1 cellular context compared by ENCODE assay signal in the genomic region with DNA sequence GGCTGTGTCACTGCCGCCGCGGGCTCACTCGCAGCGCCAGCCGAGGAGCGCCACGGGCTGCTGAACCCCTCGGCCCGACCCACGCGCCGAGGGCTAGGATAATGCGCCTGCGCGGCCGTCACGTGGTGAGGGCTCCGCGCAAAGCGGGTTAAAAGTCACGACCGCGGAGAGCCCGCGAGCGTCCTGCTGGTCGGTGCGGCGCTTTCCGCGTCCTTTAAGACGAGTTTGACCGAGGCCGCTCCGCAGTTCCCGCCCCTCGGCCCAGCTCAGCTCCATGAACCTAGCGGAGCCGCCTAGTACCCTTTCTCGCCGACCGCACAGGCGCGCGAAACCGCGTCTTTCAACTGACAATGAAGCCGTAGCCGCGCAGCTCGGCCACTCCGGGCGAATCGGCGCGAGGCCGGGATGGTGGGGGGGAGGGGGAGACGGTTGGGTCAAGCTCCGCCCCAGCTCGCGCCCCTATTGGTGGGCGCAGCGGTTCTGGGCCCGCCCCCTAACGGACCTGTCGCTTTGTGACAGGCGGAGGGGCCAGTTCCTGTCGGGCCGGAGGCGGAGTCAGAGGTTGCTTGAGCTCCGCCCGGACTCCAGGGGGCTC.
TF ChIP-seq lines count a peak whose summit lies in the region.

No MANE protein-coding gene starts in this region.

TF ChIP-seq in SK-N-SH, 30 proteins besides CTCF, POLR2A, EP300 and RAD21 (continued from another document):
- TF ChIP-seq, protein P1, sequence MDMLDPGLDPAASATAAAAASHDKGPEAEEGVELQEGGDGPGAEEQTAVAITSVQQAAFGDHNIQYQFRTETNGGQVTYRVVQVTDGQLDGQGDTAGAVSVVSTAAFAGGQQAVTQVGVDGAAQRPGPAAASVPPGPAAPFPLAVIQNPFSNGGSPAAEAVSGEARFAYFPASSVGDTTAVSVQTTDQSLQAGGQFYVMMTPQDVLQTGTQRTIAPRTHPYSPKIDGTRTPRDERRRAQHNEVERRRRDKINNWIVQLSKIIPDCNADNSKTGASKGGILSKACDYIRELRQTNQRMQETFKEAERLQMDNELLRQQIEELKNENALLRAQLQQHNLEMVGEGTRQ (IDR thresholded peaks at IDR 0.05; ENCODE audit: borderline replicate concordance, low read depth, low read length), result peak; percentile 84
- no peak for TF ChIP-seq NFIC (IDR thresholded peaks at IDR 0.05; ENCODE audit: borderline replicate concordance)
- peak; percentile 91 for TF ChIP-seq CHD2 (IDR thresholded peaks at IDR 0.05; ENCODE audit: low read length, partially characterized antibody)
- no peak for TF ChIP-seq GATA2 (CRISPR knock-in tag; IDR thresholded peaks at IDR 0.05)
- TF ChIP-seq, protein P2, sequence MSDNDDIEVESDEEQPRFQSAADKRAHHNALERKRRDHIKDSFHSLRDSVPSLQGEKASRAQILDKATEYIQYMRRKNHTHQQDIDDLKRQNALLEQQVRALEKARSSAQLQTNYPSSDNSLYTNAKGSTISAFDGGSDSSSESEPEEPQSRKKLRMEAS (IDR thresholded peaks at IDR 0.05; ENCODE audit: low read depth), result peak; percentile 95
- no peak; the same call in 1 of the 2 replicates for TF ChIP-seq FOXJ3 (CRISPR knock-in tag; IDR thresholded peaks at IDR 0.05)
- TF ChIP-seq GABPA (IDR thresholded peaks at IDR 0.05; ENCODE audit: low read depth), result no peak
- TF ChIP-seq ELF1 (IDR thresholded peaks at IDR 0.05), result 0 out of 2 replicates have a peak, but pooled peaks have one; percentile 8
- TF ChIP-seq, protein P3, sequence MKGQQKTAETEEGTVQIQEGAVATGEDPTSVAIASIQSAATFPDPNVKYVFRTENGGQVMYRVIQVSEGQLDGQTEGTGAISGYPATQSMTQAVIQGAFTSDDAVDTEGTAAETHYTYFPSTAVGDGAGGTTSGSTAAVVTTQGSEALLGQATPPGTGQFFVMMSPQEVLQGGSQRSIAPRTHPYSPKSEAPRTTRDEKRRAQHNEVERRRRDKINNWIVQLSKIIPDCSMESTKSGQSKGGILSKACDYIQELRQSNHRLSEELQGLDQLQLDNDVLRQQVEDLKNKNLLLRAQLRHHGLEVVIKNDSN (IDR thresholded peaks at IDR 0.05; ENCODE audit: borderline replicate concordance, low read depth), result peak; percentile 97
- TF ChIP-seq EZH2phosphoT487 (IDR thresholded peaks at IDR 0.05; ENCODE audit: borderline replicate concordance, low read depth), result no peak
- no peak for TF ChIP-seq YY1 (IDR thresholded peaks at IDR 0.05; ENCODE audit: low read depth)
- TF ChIP-seq RCOR1 (IDR thresholded peaks at IDR 0.05; ENCODE audit: low read length), result no peak
- peak; percentile 65; the same call in 1 of the 2 replicates for TF ChIP-seq RFX5 (IDR thresholded peaks at IDR 0.05; ENCODE audit: low read length)
- peak; percentile 83 for TF ChIP-seq MXI1 (IDR thresholded peaks at IDR 0.05; ENCODE audit: low read depth, low read length)
- TF ChIP-seq JUND (IDR thresholded peaks at IDR 0.05), result peak; percentile 16; the same call in 1 of the 2 replicates
- TF ChIP-seq POLR2AphosphoS5 (IDR thresholded peaks at IDR 0.05; ENCODE audit: low read depth, low read length), result peak; percentile 90
- no peak for TF ChIP-seq FOSL2 (IDR thresholded peaks at IDR 0.05; ENCODE audit: borderline replicate concordance, low read depth)
- peak; percentile 68 for TF ChIP-seq NRF1 (IDR thresholded peaks at IDR 0.05; ENCODE audit: low read depth, low read length)
- TF ChIP-seq, protein P4, sequence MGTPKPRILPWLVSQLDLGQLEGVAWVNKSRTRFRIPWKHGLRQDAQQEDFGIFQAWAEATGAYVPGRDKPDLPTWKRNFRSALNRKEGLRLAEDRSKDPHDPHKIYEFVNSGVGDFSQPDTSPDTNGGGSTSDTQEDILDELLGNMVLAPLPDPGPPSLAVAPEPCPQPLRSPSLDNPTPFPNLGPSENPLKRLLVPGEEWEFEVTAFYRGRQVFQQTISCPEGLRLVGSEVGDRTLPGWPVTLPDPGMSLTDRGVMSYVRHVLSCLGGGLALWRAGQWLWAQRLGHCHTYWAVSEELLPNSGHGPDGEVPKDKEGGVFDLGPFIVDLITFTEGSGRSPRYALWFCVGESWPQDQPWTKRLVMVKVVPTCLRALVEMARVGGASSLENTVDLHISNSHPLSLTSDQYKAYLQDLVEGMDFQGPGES (IDR thresholded peaks at IDR 0.05; ENCODE audit: low read depth, low read length), result no peak
- peak; percentile 15; the same call in 1 of the 2 replicates for TF ChIP-seq SIN3A (IDR thresholded peaks at IDR 0.05; ENCODE audit: borderline replicate concordance, low read depth, low read length)
